In genomic region chr1:9191216-9191615, GRCh38 we compare ENCODE assay signal across 24 cellular contexts. TPM values are rescaled to one million over a fixed set of nuclear protein-coding genes. Genes with fewer than 3 reads are reported as not detected.
DNase-seq lines count a peak whose midpoint lies in the region; ATAC-seq, FAIRE-seq and TF ChIP-seq lines count a peak whose summit lies in the region.
"Had no signal": no experiment of that assay in that cellular context is flagged by ENCODE, and none has a peak within 500 bp of the region (broad histone marks: within the 10 kb centered on the region; RNA-seq: fewer than 3 reads in every experiment).

No MANE protein-coding gene starts in this region.

- H3K27ac ChIP-seq in BLaER1 treated with 17β-estradiol and CSF1 and Interleukin-3, amounts not matched to agents 10 nM and 100 nM: no peak overlapping the region
- H3K27ac ChIP-seq in DND-41 (ENCODE audit: low read length): no peak overlapping the region
- no peak overlapping the region for H3K27ac ChIP-seq in kidney (ENCODE audit: low read depth in 2 of 2, low read length in 2 of 2)
- H3K27ac ChIP-seq in uterus: no peak overlapping the region
- H3K27ac ChIP-seq: BLaER1, C4-2B had no signal

- H2AFZ ChIP-seq in DND-41 (ENCODE audit: low read depth, low read length): no peak overlapping the region

- ATAC-seq in DND-41 (ENCODE audit: insufficient read depth, low read depth) (peak; percentile 85), HG03159 (IDR thresholded peaks at IDR 0.05; ENCODE audit: unreplicated experiment) (no peak)
- ATAC-seq: CD8-positive, alpha-beta T cell; GM12878 had no signal

- H3K9ac ChIP-seq in BLaER1 treated with 17β-estradiol and CSF1 and Interleukin-3, amounts not matched to agents 10 nM and 100 nM: no peak overlapping the region
- H3K9ac ChIP-seq in DND-41 (ENCODE audit: low read depth, low read length) (no peak overlapping the region), kidney (ENCODE audit: low read length in 2 of 2) (no peak overlapping the region)
- H3K9ac ChIP-seq: BLaER1 had no signal

- no peak for TF ChIP-seq CTCF in DND-41 (IDR thresholded peaks at IDR 0.05; ENCODE audit: borderline replicate concordance, extremely low read depth, low read length, poor library complexity, severe bottlenecking)
- no peak for TF ChIP-seq CTCF in kidney (IDR thresholded peaks at IDR 0.05; ENCODE audit: borderline replicate concordance, extremely low read depth, insufficient read depth)
- no peak for TF ChIP-seq CTCF in uterus (IDR thresholded peaks at IDR 0.05)

- no peaks in the 10 kb centered on the region for H3K9me3 ChIP-seq in BLaER1 treated with 17β-estradiol and CSF1 and Interleukin-3, amounts not matched to agents 10 nM and 100 nM (replicated peaks in 1 of 11)
- H3K9me3 ChIP-seq in DND-41 (ENCODE audit: insufficient read depth, low read length, severe bottlenecking) (no peaks in the 10 kb centered on the region), kidney (ENCODE audit: control insufficient read depth in 1 of 2, low read length in 2 of 2) (no peaks in the 10 kb centered on the region), uterus (no peaks in the 10 kb centered on the region)
- H3K9me3 ChIP-seq: BE2C, BLaER1, Caco-2 had no signal

- no peak overlapping the region for H3K4me3 ChIP-seq in BLaER1 treated with 17β-estradiol and CSF1 and Interleukin-3, amounts not matched to agents 10 nM and 100 nM
- no peak overlapping the region for H3K4me3 ChIP-seq in DND-41 (ENCODE audit: low read depth in 1 of 2, low read length in 2 of 2)
- H3K4me3 ChIP-seq in Jurkat, Clone E6-1 (ENCODE audit: low read length): no peak overlapping the region
- H3K4me3 ChIP-seq in kidney (ENCODE audit: low read length in 2 of 2): no peak overlapping the region
- H3K4me3 ChIP-seq in uterus: no peak overlapping the region
- H3K4me3 ChIP-seq: BLaER1, GM12878 had no signal

- DNase-seq in DND-41 (peak; percentile 59), kidney (peak; percentile 29), dedifferentiated amniotic fluid mesenchymal stem cell (ENCODE audit: extremely low spot score) (no peak), uterus (no peak)
- DNase-seq in Jurkat, Clone E6-1 (ENCODE audit: low read depth, low spot score): peak; percentile 60
- DNase-seq: 8988T; ACHN; BE2C; Caco-2; Calu3; CD4-positive, alpha-beta T cell; CD8-positive, alpha-beta T cell; DMS79 treated with DMSO at 0.1 percent for 48 hours; EL; GDM1 had no signal

- H3K27me3 ChIP-seq in BLaER1 treated with 17β-estradiol and CSF1 and Interleukin-3, amounts not matched to agents 10 nM and 100 nM: no peaks in the 10 kb centered on the region
- peaks cover 9% of the 10 kb centered on the region for H3K27me3 ChIP-seq in DND-41 (ENCODE audit: insufficient read depth, low read length, poor library complexity)
- H3K27me3 ChIP-seq in uterus: no peaks in the 10 kb centered on the region
- H3K27me3 ChIP-seq: BE2C, BLaER1 had no signal

- H3K79me2 ChIP-seq in DND-41 (ENCODE audit: insufficient read depth, low read length): no peaks in the 10 kb centered on the region

- no peak for TF ChIP-seq POLR2A in uterus (IDR thresholded peaks at IDR 0.05)

- no peaks in the 10 kb centered on the region for H3K36me3 ChIP-seq in BLaER1 treated with 17β-estradiol and CSF1 and Interleukin-3, amounts not matched to agents 10 nM and 100 nM
- no peaks in the 10 kb centered on the region for H3K36me3 ChIP-seq in DND-41 (ENCODE audit: insufficient read depth, low read length)
- H3K36me3 ChIP-seq in kidney (ENCODE audit: control insufficient read depth in 1 of 2, insufficient read depth in 2 of 2, low read length in 2 of 2): no peaks in the 10 kb centered on the region
- H3K36me3 ChIP-seq in uterus: no peaks in the 10 kb centered on the region
- H3K36me3 ChIP-seq: BE2C, BLaER1 had no signal

- H4K20me1 ChIP-seq in BLaER1 treated with 17β-estradiol and CSF1 and Interleukin-3, amounts not matched to agents 10 nM and 100 nM: no peaks in the 10 kb centered on the region
- no peaks in the 10 kb centered on the region for H4K20me1 ChIP-seq in DND-41 (ENCODE audit: insufficient read depth, low read length)
- H4K20me1 ChIP-seq: BLaER1 had no signal

- H3K4me2 ChIP-seq in BLaER1 treated with 17β-estradiol and CSF1 and Interleukin-3, amounts not matched to agents 10 nM and 100 nM: peak overlapping the region in 6 of 11 experiments; percentile 4 to 77 (median 66); a peak in 3 of 22 replicates
- no peak overlapping the region for H3K4me2 ChIP-seq in DND-41 (ENCODE audit: insufficient read depth, low read length)

- peaks cover 22 to 49% (median 37%) of the 10 kb centered on the region in 10 experiments for H3K4me1 ChIP-seq in BLaER1 treated with 17β-estradiol and CSF1 and Interleukin-3, amounts not matched to agents 10 nM and 100 nM
- H3K4me1 ChIP-seq in DND-41 (ENCODE audit: insufficient read depth, low read length) (no peaks in the 10 kb centered on the region), kidney (ENCODE audit: control insufficient read depth in 1 of 2, insufficient read depth in 1 of 2, low read depth in 1 of 2, low read length in 2 of 2) (no peaks in the 10 kb centered on the region), uterus (no peaks in the 10 kb centered on the region)
- H3K4me1 ChIP-seq: BE2C had no signal

- no peak for FAIRE-seq in kidney (lab: Jason Lieb, UNC)
- FAIRE-seq: A204.1, D721Med, GM12878, GM12892, GM18507 had no signal

- intact Hi-C loops in kidney (cut with DNase I): no loop called here
- intact Hi-C loops in uterus (cut with DNase I; ENCODE audit: low total_unique reads): loop anchor here (10.0 kb wide), 1 partner anchor 46 kb away; no protein-coding TSS in a partner anchor

RNA-seq across cellular contexts. Expression of gene H6PD, which starts 43.4 kb away (rescaled TPM):
- polyA plus RNA-seq in Jurkat, Clone E6-1 (2012; ENCODE audit: insufficient read depth, insufficient read length): 3.5 TPM
- 64.3 TPM for total RNA-seq in kidney
- polyA plus RNA-seq in kidney (ENCODE audit: insufficient read depth, low read depth, low replicate concordance): 5.7 TPM
- total RNA-seq in uterus: 100 to 1,000 TPM in 1 of 4 donors, 10 to 100 TPM in 3; 28.4 to 107 (median 49.7) TPM

Comparison
In these comparisons a context has a peak if more than half of its experiments do, and no peak if none do; other contexts are left out.
1. DNase-seq: peak in DND-41 (single experiment), Jurkat, Clone E6-1 (single experiment) and kidney (single experiment); none in dedifferentiated amniotic fluid mesenchymal stem cell (single experiment) and uterus (0 of 2).